ENCODE assay signal across 24 cellular contexts in genomic region chr13:80924596-80924995, GRCh38.
DNase-seq lines count a peak whose midpoint lies in the region; ATAC-seq, FAIRE-seq and TF ChIP-seq lines count a peak whose summit lies in the region.
"Had no signal": no experiment of that assay in that cellular context is flagged by ENCODE, and none has a peak within 500 bp of the region (broad histone marks: within the 10 kb centered on the region; RNA-seq: fewer than 3 reads in every experiment).

No MANE protein-coding gene starts in this region.

- peaks cover 7% of the 10 kb centered on the region; the same call in 1 of the 2 replicates for H3K9me3 Mint-ChIP-seq in HFFc6
- no peaks in the 10 kb centered on the region for H3K9me3 Mint-ChIP-seq in CD8-positive, alpha-beta memory T cell
- H3K9me3 Mint-ChIP-seq: activated T-cell treated with anti-CD3 and anti-CD28 coated beads, Interleukin-2, amount 50 U/mL, for 4 hours; H9; T-helper 1 cell treated with Interleukin-12 subunit alpha and Interleukin-12 subunit beta and Interleukin-4 antibody, amounts not matched to agents 30 μg/mL and 1 μg/mL, for 36 hours had no signal

- BruUV-seq in PC-3 (replicated peaks; lab: Mats Ljungman, UMichigan) = no TSS peak
- no TSS peak for BruUV-seq in GM12878 (replicated peaks; lab: Mats Ljungman, UMichigan)

- H3K9me2 ChIP-seq in PC-3 (replicated peaks; ENCODE audit: low read length) = no peaks in the 10 kb centered on the region

- H3K4me1 ChIP-seq in PC-3 (ENCODE audit: insufficient read depth, low read length) (no peaks in the 10 kb centered on the region), GM12878 (ENCODE audit: control insufficient read depth, insufficient read depth, low read length) (no peaks in the 10 kb centered on the region), gastroesophageal sphincter (no peaks in the 10 kb centered on the region)
- H3K4me1 ChIP-seq in CD8-positive, alpha-beta memory T cell (ENCODE audit: insufficient read depth, low read length) = no peaks in the 10 kb centered on the region
- H3K4me1 ChIP-seq: foreskin keratinocyte, left lung, pancreas had no signal

- H3K4me1 Mint-ChIP-seq in HFFc6 (ENCODE audit: low read depth) = no peaks in the 10 kb centered on the region
- H3K4me1 Mint-ChIP-seq in CD8-positive, alpha-beta memory T cell = no peaks in the 10 kb centered on the region
- H3K4me1 Mint-ChIP-seq: H9 had no signal

- TF ChIP-seq CTCF in PC-3 (conservative IDR thresholded peaks at IDR 0.05; ENCODE audit: low read depth, low read length) = no peak
- no peak for TF ChIP-seq CTCF in GM12878 (IDR thresholded peaks at IDR 0.05 in 2 of 3, conservative IDR thresholded peaks at IDR 0.05 in 1 of 3; ENCODE audit: control insufficient read depth in 2 of 3, extremely low read depth in 1 of 3, insufficient read depth in 1 of 3, low read depth in 3 of 3, low read length in 3 of 3)
- TF ChIP-seq CTCF in gastroesophageal sphincter (IDR thresholded peaks at IDR 0.05) = no peak
- TF ChIP-seq CTCF in HFFc6 (IDR thresholded peaks at IDR 0.05) = no peak

- H3K36me3 ChIP-seq in PC-3 (ENCODE audit: low read depth, low read length) = no peaks in the 10 kb centered on the region
- H3K36me3 ChIP-seq in GM12878 (ENCODE audit: control insufficient read depth in 2 of 2, insufficient read depth in 2 of 2, low read length in 1 of 2) = no peaks in the 10 kb centered on the region
- H3K36me3 ChIP-seq in gastroesophageal sphincter = no peaks in the 10 kb centered on the region
- H3K36me3 ChIP-seq in CD8-positive, alpha-beta memory T cell (ENCODE audit: insufficient read depth, low read length) = no peaks in the 10 kb centered on the region
- H3K36me3 ChIP-seq: left lung, pancreas had no signal

- intact Hi-C loops in PC-3 (cut with micrococcal nuclease) = no loop called here
- intact Hi-C loops in GM12878 (cut with micrococcal nuclease; ENCODE audit: unreplicated experiment) = loop anchor here (5.0 kb wide), 1 partner anchor 582 kb away; the partner anchor contains the start of gene SPRY2

- CTCF ChIA-PET in PC-3 (lab: Charles Lee) = no interaction called here
- CTCF ChIA-PET in GM12878 (lab: Yijun Ruan, JAX) = interaction anchor here (0.6 to 1.9 kb wide), 10 partner anchors 15 to 1245 kb away, joined by 3 to 15 read pairs (median 4); no protein-coding TSS in a partner anchor
- CTCF ChIA-PET in CD8-positive, alpha-beta memory T cell (lab: Charles Lee) = no interaction called here

- no peak overlapping the region for H3K27ac Mint-ChIP-seq in HFFc6
- no peak overlapping the region for H3K27ac Mint-ChIP-seq in CD8-positive, alpha-beta memory T cell
- H3K27ac Mint-ChIP-seq: activated CD8-positive, alpha-beta T cell treated with anti-CD3 and anti-CD28 coated beads, Interleukin-2, amount 10 ng/mL, durations not matched to agents 7 days and 5 days; activated naive CD8-positive, alpha-beta T cell; H9; T-helper 1 cell treated with Interleukin-12 subunit alpha and Interleukin-12 subunit beta and Interleukin-4 antibody, amounts not matched to agents 30 μg/mL and 1 μg/mL, for 36 hours had no signal

- no peak for DNase-seq in PC-3
- no peak for DNase-seq in GM12878 (ENCODE audit: low read depth, low spot score)
- peak; percentile 78 for DNase-seq in pulmonary artery endothelial cell (ENCODE audit: low read depth, low spot score)
- no peak for DNase-seq in HFFc6
- no peak for DNase-seq in NCI-H1048 (lab: John Stamatoyannopoulos, UW)
- DNase-seq in T-helper 9 cell = no peak
- DNase-seq in CD8-positive, alpha-beta memory T cell = no peak
- DNase-seq: activated CD4-positive, CD25-positive, alpha-beta regulatory T cell; activated CD8-positive, alpha-beta T cell treated with anti-CD3 and anti-CD28 coated beads, Interleukin-2, amount 10 ng/mL, durations not matched to agents 7 days and 5 days; activated T-cell treated with anti-CD3 and anti-CD28 coated beads, Interleukin-2, amount 50 U/mL, for 4 hours; central memory CD4-positive, alpha-beta T cell; effector CD8-positive, alpha-beta T cell; foreskin keratinocyte; H9; KBM-7; left lung; NCI-H524 treated with DMSO at 0.1 percent for 48 hours; pancreas; SIG-M5; stimulated activated CD8-positive, alpha-beta memory T cell treated with anti-CD3 and anti-CD28 coated beads, Interleukin-4, amount 100 ng/mL, for 48 hours had no signal

- no peaks in the 10 kb centered on the region for H4K20me1 ChIP-seq in PC-3 (ENCODE audit: low read length)
- no peaks in the 10 kb centered on the region for H4K20me1 ChIP-seq in GM12878 (ENCODE audit: control insufficient read depth, insufficient read depth)

- H2AFZ ChIP-seq in PC-3 (ENCODE audit: low read length) (no peak overlapping the region), GM12878 (ENCODE audit: control insufficient read depth, low read depth, low read length) (no peak overlapping the region)

- H3K27me3 Mint-ChIP-seq in HFFc6 (ENCODE audit: insufficient read depth) = no peaks in the 10 kb centered on the region; the same call in 1 of the 2 replicates
- no peaks in the 10 kb centered on the region for H3K27me3 Mint-ChIP-seq in CD8-positive, alpha-beta memory T cell
- H3K27me3 Mint-ChIP-seq: activated naive CD8-positive, alpha-beta T cell had no signal

- POLR2A ChIA-PET in PC-3 (lab: Charles Lee; ENCODE audit: unreplicated experiment) (no interaction called here), GM12878 (lab: Charles Lee) (no interaction called here)
- POLR2A ChIA-PET in CD8-positive, alpha-beta memory T cell (lab: Charles Lee) = no interaction called here

- FAIRE-seq in GM12878 (lab: Jason Lieb, UNC) = no peak
- FAIRE-seq: pancreas had no signal

- RAD21 ChIA-PET in GM12878 (lab: Charles Lee; ENCODE audit: unreplicated experiment) = interaction anchor here (1.2 to 1.5 kb wide), 2 partner anchors 93 to 1146 kb away, joined by 4 to 5 read pairs; no protein-coding TSS in a partner anchor

- no peaks in the 10 kb centered on the region for H3K9me3 ChIP-seq in PC-3 (ENCODE audit: low read length)
- no peaks in the 10 kb centered on the region for H3K9me3 ChIP-seq in GM12878 (replicated peaks; ENCODE audit: control insufficient read depth, insufficient read depth, low read length)
- no peaks in the 10 kb centered on the region for H3K9me3 ChIP-seq in gastroesophageal sphincter
- H3K9me3 ChIP-seq in CD8-positive, alpha-beta memory T cell (ENCODE audit: low read length) = no peaks in the 10 kb centered on the region
- H3K9me3 ChIP-seq: left lung, pancreas had no signal

- no peaks in the 10 kb centered on the region for H3K36me3 Mint-ChIP-seq in HFFc6 (ENCODE audit: low read depth)
- no peaks in the 10 kb centered on the region for H3K36me3 Mint-ChIP-seq in CD8-positive, alpha-beta memory T cell
- H3K36me3 Mint-ChIP-seq: activated naive CD8-positive, alpha-beta T cell had no signal

- no peaks in the 10 kb centered on the region for H3K27me3 ChIP-seq in PC-3 (ENCODE audit: low read length)
- H3K27me3 ChIP-seq in GM12878 (replicated peaks in 1 of 2; ENCODE audit: control insufficient read depth in 2 of 2, insufficient read depth in 2 of 2, low read length in 1 of 2) = no peaks in the 10 kb centered on the region
- H3K27me3 ChIP-seq in gastroesophageal sphincter = no peaks in the 10 kb centered on the region
- H3K27me3 ChIP-seq in CD8-positive, alpha-beta memory T cell (ENCODE audit: insufficient read depth, low read length, poor library complexity, severe bottlenecking) = no peaks in the 10 kb centered on the region
- H3K27me3 ChIP-seq: foreskin keratinocyte, left lung, pancreas had no signal

- TF ChIP-seq EP300 in GM12878 (IDR thresholded peaks at IDR 0.05; ENCODE audit: borderline replicate concordance in 1 of 2, control insufficient read depth in 1 of 2, low read depth in 2 of 2, low read length in 2 of 2) (no peak), gastroesophageal sphincter (IDR thresholded peaks at IDR 0.05) (no peak)

- H3K4me3 ChIP-seq in PC-3 (ENCODE audit: low read length) (no peak overlapping the region), GM12878 (no peak overlapping the region), gastroesophageal sphincter (no peak overlapping the region)
- no peak overlapping the region for H3K4me3 ChIP-seq in CD8-positive, alpha-beta memory T cell (ENCODE audit: low read length)
- H3K4me3 ChIP-seq: left lung, pancreas, skin epidermis had no signal

- SMC1A ChIA-PET in GM12878 (lab: Charles Lee; ENCODE audit: uncharacterized antibody, unreplicated experiment) = interaction anchor here (1.1 to 2.1 kb wide), 4 partner anchors 93 to 582 kb away, joined by 3 to 10 read pairs (median 6); no protein-coding TSS in a partner anchor

- no peak for TF ChIP-seq POLR2A in GM12878 (IDR thresholded peaks at IDR 0.05; ENCODE audit: low read depth, low read length)
- no peak for TF ChIP-seq POLR2A in gastroesophageal sphincter (IDR thresholded peaks at IDR 0.05)

- no peak for TF ChIP-seq RAD21 in GM12878 (IDR thresholded peaks at IDR 0.05; ENCODE audit: insufficient read depth, low read depth, low read length)

- H3K27ac ChIP-seq in PC-3 (ENCODE audit: low read length) (no peak overlapping the region), GM12878 (ENCODE audit: control insufficient read depth, insufficient read depth) (no peak overlapping the region), gastroesophageal sphincter (no peak overlapping the region)
- no peak overlapping the region for H3K27ac ChIP-seq in CD8-positive, alpha-beta memory T cell (ENCODE audit: low read depth, low read length)
- H3K27ac ChIP-seq: foreskin keratinocyte, left lung, pancreas, skin epidermis had no signal

- H3K4me3 Mint-ChIP-seq in HFFc6 = no peak overlapping the region
- no peak overlapping the region for H3K4me3 Mint-ChIP-seq in CD8-positive, alpha-beta memory T cell
- H3K4me3 Mint-ChIP-seq: activated CD8-positive, alpha-beta T cell treated with anti-CD3 and anti-CD28 coated beads, Interleukin-2, amount 10 ng/mL, durations not matched to agents 7 days and 5 days; activated naive CD8-positive, alpha-beta T cell; activated T-cell treated with anti-CD3 and anti-CD28 coated beads, Interleukin-2, amount 50 U/mL, for 4 hours; H9; T-helper 1 cell treated with Interleukin-12 subunit alpha and Interleukin-12 subunit beta and Interleukin-4 antibody, amounts not matched to agents 30 μg/mL and 1 μg/mL, for 36 hours had no signal

- ATAC-seq in PC-3 = peak; percentile 35; the same call in 1 of the 2 replicates
- ATAC-seq in GM12878 = peak; percentile 16
- ATAC-seq in gastroesophageal sphincter = peak; percentile 73
- ATAC-seq: activated CD8-positive, alpha-beta T cell treated with anti-CD3 and anti-CD28 coated beads, Interleukin-2, amount 10 ng/mL, durations not matched to agents 7 days and 5 days; activated T-cell treated with anti-CD3 and anti-CD28 coated beads, Interleukin-2, amount 50 U/mL, for 4 hours; foreskin keratinocyte; left lung had no signal

- H3F3A ChIP-seq in PC-3 (ENCODE audit: low read length, unreplicated experiment) = no peaks in the 10 kb centered on the region

- 42% methylated on average over 5 of the region's 5 CpGs for WGBS in GM12878 (ENCODE audit: insufficient coverage, insufficient replicate concordance, low lambda C conversion rate, missing lambda C conversion rate)
- 59 to 86% methylated on average over 3 to 5 of the region's 5 CpGs for WGBS in gastroesophageal sphincter (ENCODE audit: low coverage in 1 of 2), 2 donors

- in situ Hi-C loops in GM12878 (cut with MboI) = no loop called here

- H3K9ac ChIP-seq in PC-3 (ENCODE audit: low read length) (no peak overlapping the region), GM12878 (ENCODE audit: control insufficient read depth, insufficient read depth, low read length) (no peak overlapping the region)

- H3K4me2 ChIP-seq in PC-3 (ENCODE audit: low read length) (no peak overlapping the region), GM12878 (ENCODE audit: control insufficient read depth, insufficient read depth) (no peak overlapping the region)

- H3K79me2 ChIP-seq in PC-3 (ENCODE audit: low read length) = no peaks in the 10 kb centered on the region
- H3K79me2 ChIP-seq in GM12878 (ENCODE audit: control insufficient read depth, insufficient read depth, low read length) = no peaks in the 10 kb centered on the region

Comparison
In these comparisons a context has a peak if more than half of its experiments do, and no peak if none do; other contexts are left out.
1. ATAC-seq: peak in every context shown above with its lines; median percentile 73 in gastroesophageal sphincter; 35 in PC-3; 16 in GM12878.